In the genomic region with DNA sequence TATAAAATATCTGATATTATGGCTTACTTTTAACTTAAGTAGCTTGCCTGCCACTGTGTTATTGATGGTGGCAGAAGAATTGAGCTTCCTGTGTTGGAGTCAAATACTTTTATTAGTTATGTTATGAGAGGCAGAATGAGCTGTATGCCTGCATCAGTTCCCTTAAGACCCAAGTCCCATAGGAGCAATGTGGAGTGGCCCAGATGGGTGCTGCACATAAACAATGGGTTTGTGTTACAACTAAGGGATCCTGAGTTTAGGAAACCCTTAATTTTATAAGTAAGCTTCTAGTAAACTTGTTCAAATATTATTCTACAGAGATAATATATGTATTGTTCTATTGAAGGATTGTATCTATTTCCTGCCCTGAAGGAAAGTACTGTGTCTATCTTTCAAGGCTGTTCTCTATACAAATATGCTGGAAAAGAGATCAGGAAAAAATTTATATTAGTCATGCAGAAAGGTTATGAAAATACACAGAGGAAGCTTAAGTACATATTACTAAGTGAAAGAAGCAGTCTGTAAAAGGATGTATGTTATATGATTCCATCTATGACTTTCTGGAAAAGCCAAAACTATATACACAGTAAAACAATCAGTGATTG, we compare ENCODE assay signal across 1 cellular context.
TF ChIP-seq lines count a peak whose summit lies in the region.

No MANE protein-coding gene starts in this region.

TF ChIP-seq in SK-N-SH treated with all-trans-retinoic acid at 6 μM for 48 hours, 23 proteins besides CTCF, POLR2A, EP300 and RAD21 (continued from another document):
- TF ChIP-seq, protein P1, sequence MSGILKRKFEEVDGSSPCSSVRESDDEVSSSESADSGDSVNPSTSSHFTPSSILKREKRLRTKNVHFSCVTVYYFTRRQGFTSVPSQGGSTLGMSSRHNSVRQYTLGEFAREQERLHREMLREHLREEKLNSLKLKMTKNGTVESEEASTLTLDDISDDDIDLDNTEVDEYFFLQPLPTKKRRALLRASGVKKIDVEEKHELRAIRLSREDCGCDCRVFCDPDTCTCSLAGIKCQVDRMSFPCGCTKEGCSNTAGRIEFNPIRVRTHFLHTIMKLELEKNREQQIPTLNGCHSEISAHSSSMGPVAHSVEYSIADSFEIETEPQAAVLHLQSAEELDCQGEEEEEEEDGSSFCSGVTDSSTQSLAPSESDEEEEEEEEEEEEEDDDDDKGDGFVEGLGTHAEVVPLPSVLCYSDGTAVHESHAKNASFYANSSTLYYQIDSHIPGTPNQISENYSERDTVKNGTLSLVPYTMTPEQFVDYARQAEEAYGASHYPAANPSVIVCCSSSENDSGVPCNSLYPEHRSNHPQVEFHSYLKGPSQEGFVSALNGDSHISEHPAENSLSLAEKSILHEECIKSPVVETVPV (CRISPR knock-in tag; IDR thresholded peaks at IDR 0.05), result no peak
- no peak for TF ChIP-seq ESRRG (CRISPR knock-in tag; IDR thresholded peaks at IDR 0.05)
- TF ChIP-seq OSR1 (CRISPR knock-in tag; IDR thresholded peaks at IDR 0.05), result no peak
- TF ChIP-seq PPARA (CRISPR knock-in tag; IDR thresholded peaks at IDR 0.05; ENCODE audit: borderline replicate concordance), result no peak
- TF ChIP-seq ZNF8 (CRISPR knock-in tag; IDR thresholded peaks at IDR 0.05), result no peak
- TF ChIP-seq, protein P2, sequence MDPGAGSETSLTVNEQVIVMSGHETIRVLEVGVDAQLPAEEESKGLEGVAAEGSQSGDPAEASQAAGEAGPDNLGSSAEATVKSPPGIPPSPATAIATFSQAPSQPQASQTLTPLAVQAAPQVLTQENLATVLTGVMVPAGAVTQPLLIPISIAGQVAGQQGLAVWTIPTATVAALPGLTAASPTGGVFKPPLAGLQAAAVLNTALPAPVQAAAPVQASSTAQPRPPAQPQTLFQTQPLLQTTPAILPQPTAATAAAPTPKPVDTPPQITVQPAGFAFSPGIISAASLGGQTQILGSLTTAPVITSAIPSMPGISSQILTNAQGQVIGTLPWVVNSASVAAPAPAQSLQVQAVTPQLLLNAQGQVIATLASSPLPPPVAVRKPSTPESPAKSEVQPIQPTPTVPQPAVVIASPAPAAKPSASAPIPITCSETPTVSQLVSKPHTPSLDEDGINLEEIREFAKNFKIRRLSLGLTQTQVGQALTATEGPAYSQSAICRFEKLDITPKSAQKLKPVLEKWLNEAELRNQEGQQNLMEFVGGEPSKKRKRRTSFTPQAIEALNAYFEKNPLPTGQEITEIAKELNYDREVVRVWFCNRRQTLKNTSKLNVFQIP (CRISPR knock-in tag; IDR thresholded peaks at IDR 0.05; ENCODE audit: borderline replicate concordance, low read depth), result no peak
- TF ChIP-seq, protein P3, sequence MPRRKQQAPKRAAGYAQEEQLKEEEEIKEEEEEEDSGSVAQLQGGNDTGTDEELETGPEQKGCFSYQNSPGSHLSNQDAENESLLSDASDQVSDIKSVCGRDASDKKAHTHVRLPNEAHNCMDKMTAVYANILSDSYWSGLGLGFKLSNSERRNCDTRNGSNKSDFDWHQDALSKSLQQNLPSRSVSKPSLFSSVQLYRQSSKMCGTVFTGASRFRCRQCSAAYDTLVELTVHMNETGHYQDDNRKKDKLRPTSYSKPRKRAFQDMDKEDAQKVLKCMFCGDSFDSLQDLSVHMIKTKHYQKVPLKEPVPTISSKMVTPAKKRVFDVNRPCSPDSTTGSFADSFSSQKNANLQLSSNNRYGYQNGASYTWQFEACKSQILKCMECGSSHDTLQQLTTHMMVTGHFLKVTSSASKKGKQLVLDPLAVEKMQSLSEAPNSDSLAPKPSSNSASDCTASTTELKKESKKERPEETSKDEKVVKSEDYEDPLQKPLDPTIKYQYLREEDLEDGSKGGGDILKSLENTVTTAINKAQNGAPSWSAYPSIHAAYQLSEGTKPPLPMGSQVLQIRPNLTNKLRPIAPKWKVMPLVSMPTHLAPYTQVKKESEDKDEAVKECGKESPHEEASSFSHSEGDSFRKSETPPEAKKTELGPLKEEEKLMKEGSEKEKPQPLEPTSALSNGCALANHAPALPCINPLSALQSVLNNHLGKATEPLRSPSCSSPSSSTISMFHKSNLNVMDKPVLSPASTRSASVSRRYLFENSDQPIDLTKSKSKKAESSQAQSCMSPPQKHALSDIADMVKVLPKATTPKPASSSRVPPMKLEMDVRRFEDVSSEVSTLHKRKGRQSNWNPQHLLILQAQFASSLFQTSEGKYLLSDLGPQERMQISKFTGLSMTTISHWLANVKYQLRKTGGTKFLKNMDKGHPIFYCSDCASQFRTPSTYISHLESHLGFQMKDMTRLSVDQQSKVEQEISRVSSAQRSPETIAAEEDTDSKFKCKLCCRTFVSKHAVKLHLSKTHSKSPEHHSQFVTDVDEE (CRISPR knock-in tag; IDR thresholded peaks at IDR 0.05), result no peak
- TF ChIP-seq ZFP30 (CRISPR knock-in tag; IDR thresholded peaks at IDR 0.05), result no peak
- no peak for TF ChIP-seq ZFP3 (CRISPR knock-in tag; IDR thresholded peaks at IDR 0.05)
- TF ChIP-seq, protein P4, sequence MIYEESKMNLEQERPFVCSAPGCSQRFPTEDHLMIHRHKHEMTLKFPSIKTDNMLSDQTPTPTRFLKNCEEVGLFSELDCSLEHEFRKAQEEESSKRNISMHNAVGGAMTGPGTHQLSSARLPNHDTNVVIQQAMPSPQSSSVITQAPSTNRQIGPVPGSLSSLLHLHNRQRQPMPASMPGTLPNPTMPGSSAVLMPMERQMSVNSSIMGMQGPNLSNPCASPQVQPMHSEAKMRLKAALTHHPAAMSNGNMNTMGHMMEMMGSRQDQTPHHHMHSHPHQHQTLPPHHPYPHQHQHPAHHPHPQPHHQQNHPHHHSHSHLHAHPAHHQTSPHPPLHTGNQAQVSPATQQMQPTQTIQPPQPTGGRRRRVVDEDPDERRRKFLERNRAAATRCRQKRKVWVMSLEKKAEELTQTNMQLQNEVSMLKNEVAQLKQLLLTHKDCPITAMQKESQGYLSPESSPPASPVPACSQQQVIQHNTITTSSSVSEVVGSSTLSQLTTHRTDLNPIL (CRISPR knock-in tag; IDR thresholded peaks at IDR 0.05; ENCODE audit: low read depth), result no peak
